30 cellular contexts compared by ENCODE assay signal in the genomic region with DNA sequence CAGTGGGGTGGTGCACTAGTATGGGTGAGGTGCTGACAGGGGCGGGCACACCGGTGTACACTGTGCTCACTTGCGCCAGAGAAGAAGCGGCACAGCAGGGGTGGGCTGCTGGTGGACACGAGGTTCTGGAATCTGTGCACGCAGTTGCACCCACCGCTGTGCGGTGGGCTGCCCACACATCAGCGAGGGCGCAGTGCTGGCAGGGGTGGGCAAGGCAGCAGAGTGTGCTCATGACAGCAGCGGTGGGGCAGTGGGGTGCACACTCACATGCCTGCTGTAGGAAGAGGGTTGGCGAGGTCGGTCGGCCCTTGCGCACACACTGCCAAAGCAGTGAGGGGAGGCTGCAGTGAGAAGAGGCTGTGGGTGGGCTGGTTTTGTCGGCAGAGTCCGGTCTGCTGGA.
"Had no signal": no experiment of that assay in that cellular context is flagged by ENCODE, and none has a peak within 500 bp of the region (broad histone marks: within the 10 kb centered on the region; RNA-seq: fewer than 3 reads in every experiment).

No MANE protein-coding gene starts in this region.

- DNase-seq: activated CD4-positive, alpha-beta T cell treated with anti-CD3 and anti-CD28 coated beads for 1 hour; activated CD4-positive, alpha-beta T cell treated with anti-CD3 and anti-CD28 coated beads, Interleukin-2, amount 10 ng/mL, durations not matched to agents 24 days and 14 days; activated CD4-positive, alpha-beta T cell treated with anti-CD3 and anti-CD28 coated beads, Interleukin-2, amount 50 U/mL, for 48 hours; activated CD8-positive, alpha-beta memory T cell treated with anti-CD3 and anti-CD28 coated beads, Interleukin-2, amount 10 ng/mL, durations not matched to agents 7 days and 5 days; activated naive CD4-positive, alpha-beta T cell treated with anti-CD3 and anti-CD28 coated beads, Interleukin-2, amount 50 U/mL, for 16 hours; activated naive CD8-positive, alpha-beta T cell treated with anti-CD3 and anti-CD28 coated beads, Interleukin-2, amount 10 ng/mL, durations not matched to agents 7 days and 5 days; activated T-cell treated with anti-CD3 and anti-CD28 coated beads, Interleukin-2, amount 50 U/mL, for 24 hours; adrenal gland; body of pancreas; central memory CD4-positive, alpha-beta T cell; NCI-H1092 treated with DMSO at 0.1 percent for 48 hours; NCI-H1417 treated with DMSO at 0.1 percent for 48 hours; NCI-H1694; NCI-H2029; NCI-H2107; NCI-H345; NCI-H510A; NCI-H526 treated with DMSO at 0.1 percent for 48 hours; NK-92 treated with Interleukin-12 subunit alpha and Interleukin-12 subunit beta, amount 100 ng/mL, for 24 hours; Peyer's patch; SHP77; SW 1271 had no signal

- H3K27me3 ChIP-seq: adrenal gland, ascending aorta, body of pancreas, Peyer's patch, SJSA1 had no signal

- H3K4me2 ChIP-seq: KMS-11 had no signal

- H3K27me3 Mint-ChIP-seq: activated CD4-positive, alpha-beta T cell treated with anti-CD3 and anti-CD28 coated beads, Interleukin-2, amount 10 ng/mL, durations not matched to agents 24 days and 14 days; activated CD8-positive, alpha-beta memory T cell treated with anti-CD3 and anti-CD28 coated beads, Interleukin-2, amount 10 ng/mL, durations not matched to agents 7 days and 5 days; activated naive CD8-positive, alpha-beta T cell treated with anti-CD3 and anti-CD28 coated beads, Interleukin-2, amount 10 ng/mL, durations not matched to agents 7 days and 5 days; activated T-cell treated with anti-CD3 and anti-CD28 coated beads, Interleukin-2, amount 50 U/mL, for 24 hours had no signal

- H3K36me3 ChIP-seq: adrenal gland, ascending aorta, Peyer's patch, SJSA1 had no signal

- H3K4me1 Mint-ChIP-seq: activated CD4-positive, alpha-beta T cell treated with anti-CD3 and anti-CD28 coated beads, Interleukin-2, amount 10 ng/mL, durations not matched to agents 24 days and 14 days; activated CD8-positive, alpha-beta memory T cell treated with anti-CD3 and anti-CD28 coated beads, Interleukin-2, amount 10 ng/mL, durations not matched to agents 7 days and 5 days; activated naive CD8-positive, alpha-beta T cell treated with anti-CD3 and anti-CD28 coated beads, Interleukin-2, amount 10 ng/mL, durations not matched to agents 7 days and 5 days; WTC11 had no signal

- H3K4me3 Mint-ChIP-seq: activated CD4-positive, alpha-beta T cell treated with anti-CD3 and anti-CD28 coated beads, Interleukin-2, amount 10 ng/mL, durations not matched to agents 24 days and 14 days; activated CD8-positive, alpha-beta memory T cell treated with anti-CD3 and anti-CD28 coated beads, Interleukin-2, amount 10 ng/mL, durations not matched to agents 7 days and 5 days; activated naive CD8-positive, alpha-beta T cell treated with anti-CD3 and anti-CD28 coated beads, Interleukin-2, amount 10 ng/mL, durations not matched to agents 7 days and 5 days; activated T-cell treated with anti-CD3 and anti-CD28 coated beads, Interleukin-2, amount 50 U/mL, for 24 hours; activated T-helper 1 cell treated with anti-CD3 and anti-CD28 coated beads, Interleukin-12 subunit alpha, Interleukin-12 subunit beta, Interleukin-2, Interleukin-4 antibody, amounts not matched to agents 30 ng/mL and 10 ng/mL and 1 ng/mL, durations not matched to agents 14 hours and 24 hours and 36 hours; T-helper 1 cell treated with Interleukin-12 subunit alpha and Interleukin-12 subunit beta and Interleukin-4 antibody, amounts not matched to agents 30 μg/mL and 1 μg/mL, for 36 hours; WTC11 had no signal

- H3K27ac Mint-ChIP-seq: activated CD4-positive, alpha-beta T cell treated with anti-CD3 and anti-CD28 coated beads, Interleukin-2, amount 10 ng/mL, durations not matched to agents 24 days and 14 days; activated CD8-positive, alpha-beta memory T cell treated with anti-CD3 and anti-CD28 coated beads, Interleukin-2, amount 10 ng/mL, durations not matched to agents 7 days and 5 days; activated naive CD8-positive, alpha-beta T cell treated with anti-CD3 and anti-CD28 coated beads, Interleukin-2, amount 10 ng/mL, durations not matched to agents 7 days and 5 days; activated T-cell treated with anti-CD3 and anti-CD28 coated beads, Interleukin-2, amount 50 U/mL, for 24 hours; activated T-helper 1 cell treated with anti-CD3 and anti-CD28 coated beads, Interleukin-12 subunit alpha, Interleukin-12 subunit beta, Interleukin-2, Interleukin-4 antibody, amounts not matched to agents 30 ng/mL and 10 ng/mL and 1 ng/mL, durations not matched to agents 14 hours and 24 hours and 36 hours; T-helper 1 cell treated with Interleukin-12 subunit alpha and Interleukin-12 subunit beta and Interleukin-4 antibody, amounts not matched to agents 30 μg/mL and 1 μg/mL, for 36 hours; WTC11 had no signal

- H3K4me1 ChIP-seq: adrenal gland, ascending aorta, body of pancreas, Peyer's patch, SJSA1 had no signal

- H3K27ac ChIP-seq: adrenal gland, ascending aorta, body of pancreas, KMS-11, Peyer's patch, RWPE1, SJSA1 had no signal

- H3K36me3 Mint-ChIP-seq: activated CD8-positive, alpha-beta memory T cell treated with anti-CD3 and anti-CD28 coated beads, Interleukin-2, amount 10 ng/mL, durations not matched to agents 7 days and 5 days; activated naive CD8-positive, alpha-beta T cell treated with anti-CD3 and anti-CD28 coated beads, Interleukin-2, amount 10 ng/mL, durations not matched to agents 7 days and 5 days; WTC11 had no signal

- H3K9ac ChIP-seq: KMS-11 had no signal

- ATAC-seq: activated CD8-positive, alpha-beta memory T cell treated with anti-CD3 and anti-CD28 coated beads, Interleukin-2, amount 10 ng/mL, durations not matched to agents 7 days and 5 days; body of pancreas; SK-N-SH treated with all-trans-retinoic acid at 6 μM for 48 hours; WTC11 had no signal

- H3K9me3 ChIP-seq: adrenal gland, body of pancreas had no signal

- H3K4me3 ChIP-seq: adrenal gland, ascending aorta, body of pancreas, Peyer's patch, SJSA1 had no signal
